ENCODE assay signal across 1 cellular context in the genomic region with DNA sequence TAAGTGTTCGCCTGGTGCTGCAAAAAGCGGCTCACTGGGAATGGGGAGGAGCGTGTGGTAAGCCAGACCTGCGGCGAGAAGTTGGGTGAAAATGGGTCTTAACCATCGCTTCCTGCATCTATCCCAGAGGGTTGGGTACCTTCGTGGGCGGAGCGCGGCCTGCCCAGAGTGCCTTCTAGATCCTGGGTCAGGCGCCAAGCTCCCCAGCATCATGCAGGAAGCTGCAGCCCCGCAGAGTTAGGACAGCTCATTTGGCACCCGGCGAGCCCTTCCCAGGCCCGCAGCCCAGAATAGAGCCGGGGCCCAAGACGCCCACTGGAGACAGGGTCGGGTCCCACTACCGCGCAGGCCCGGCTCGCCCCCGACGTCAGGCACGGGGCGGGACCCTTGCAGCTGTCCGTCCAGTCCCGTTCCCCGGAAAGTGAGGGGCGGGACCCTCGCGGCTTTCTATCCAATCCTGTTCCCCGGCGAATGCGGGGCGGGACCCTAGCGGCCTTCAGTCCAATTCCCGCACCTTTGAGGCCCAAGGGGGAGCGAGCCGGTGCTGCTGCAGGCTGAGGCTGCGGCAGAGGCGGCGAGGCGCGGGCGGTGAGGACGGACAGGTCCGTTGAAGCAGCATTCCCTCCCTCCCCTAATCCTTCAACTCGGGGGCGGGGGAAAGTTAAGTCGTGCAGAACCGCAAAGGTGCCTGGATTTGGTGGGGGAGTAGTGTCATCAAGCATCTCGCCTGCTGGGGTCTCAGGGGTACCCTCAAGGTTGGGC.
TF ChIP-seq lines count a peak whose summit lies in the region.

A gene with protein sequence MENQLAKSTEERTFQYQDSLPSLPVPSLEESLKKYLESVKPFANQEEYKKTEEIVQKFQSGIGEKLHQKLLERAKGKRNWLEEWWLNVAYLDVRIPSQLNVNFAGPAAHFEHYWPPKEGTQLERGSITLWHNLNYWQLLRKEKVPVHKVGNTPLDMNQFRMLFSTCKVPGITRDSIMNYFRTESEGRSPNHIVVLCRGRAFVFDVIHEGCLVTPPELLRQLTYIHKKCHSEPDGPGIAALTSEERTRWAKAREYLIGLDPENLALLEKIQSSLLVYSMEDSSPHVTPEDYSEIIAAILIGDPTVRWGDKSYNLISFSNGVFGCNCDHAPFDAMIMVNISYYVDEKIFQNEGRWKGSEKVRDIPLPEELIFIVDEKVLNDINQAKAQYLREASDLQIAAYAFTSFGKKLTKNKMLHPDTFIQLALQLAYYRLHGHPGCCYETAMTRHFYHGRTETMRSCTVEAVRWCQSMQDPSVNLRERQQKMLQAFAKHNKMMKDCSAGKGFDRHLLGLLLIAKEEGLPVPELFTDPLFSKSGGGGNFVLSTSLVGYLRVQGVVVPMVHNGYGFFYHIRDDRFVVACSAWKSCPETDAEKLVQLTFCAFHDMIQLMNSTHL (plus strand): TSS at position 499 of the 762 bp plus-strand sequence. CDS start 3,405 bp downstream, outside the sequence.

TF ChIP-seq in K562, 482 proteins besides CTCF, POLR2A, EP300 and RAD21 (continued from another document):
- TF ChIP-seq TAF9B (IDR thresholded peaks at IDR 0.05; ENCODE audit: partially characterized antibody) (no peak), ZSCAN32 (CRISPR knock-in tag; IDR thresholded peaks at IDR 0.05) (no peak), ZNF436 (CRISPR knock-in tag; IDR thresholded peaks at IDR 0.05) (no peak), HNRNPL (IDR thresholded peaks at IDR 0.05; ENCODE audit: low read depth, low read length) (no peak), CTBP1 (IDR thresholded peaks at IDR 0.05; ENCODE audit: borderline replicate concordance) (peak; percentile 91), ZNF134 (CRISPR knock-in tag; conservative IDR thresholded peaks at IDR 0.05) (peak; percentile 32; the same call in 1 of the 2 replicates)
- TF ChIP-seq, protein P1, sequence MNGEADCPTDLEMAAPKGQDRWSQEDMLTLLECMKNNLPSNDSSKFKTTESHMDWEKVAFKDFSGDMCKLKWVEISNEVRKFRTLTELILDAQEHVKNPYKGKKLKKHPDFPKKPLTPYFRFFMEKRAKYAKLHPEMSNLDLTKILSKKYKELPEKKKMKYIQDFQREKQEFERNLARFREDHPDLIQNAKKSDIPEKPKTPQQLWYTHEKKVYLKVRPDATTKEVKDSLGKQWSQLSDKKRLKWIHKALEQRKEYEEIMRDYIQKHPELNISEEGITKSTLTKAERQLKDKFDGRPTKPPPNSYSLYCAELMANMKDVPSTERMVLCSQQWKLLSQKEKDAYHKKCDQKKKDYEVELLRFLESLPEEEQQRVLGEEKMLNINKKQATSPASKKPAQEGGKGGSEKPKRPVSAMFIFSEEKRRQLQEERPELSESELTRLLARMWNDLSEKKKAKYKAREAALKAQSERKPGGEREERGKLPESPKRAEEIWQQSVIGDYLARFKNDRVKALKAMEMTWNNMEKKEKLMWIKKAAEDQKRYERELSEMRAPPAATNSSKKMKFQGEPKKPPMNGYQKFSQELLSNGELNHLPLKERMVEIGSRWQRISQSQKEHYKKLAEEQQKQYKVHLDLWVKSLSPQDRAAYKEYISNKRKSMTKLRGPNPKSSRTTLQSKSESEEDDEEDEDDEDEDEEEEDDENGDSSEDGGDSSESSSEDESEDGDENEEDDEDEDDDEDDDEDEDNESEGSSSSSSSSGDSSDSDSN (IDR thresholded peaks at IDR 0.05; ENCODE audit: borderline replicate concordance in 1 of 2, low read depth in 2 of 2, low read length in 2 of 2), result peak in 1 of 2 experiments; percentile 86; a peak in 1 of 4 replicates
- TF ChIP-seq, protein P2, sequence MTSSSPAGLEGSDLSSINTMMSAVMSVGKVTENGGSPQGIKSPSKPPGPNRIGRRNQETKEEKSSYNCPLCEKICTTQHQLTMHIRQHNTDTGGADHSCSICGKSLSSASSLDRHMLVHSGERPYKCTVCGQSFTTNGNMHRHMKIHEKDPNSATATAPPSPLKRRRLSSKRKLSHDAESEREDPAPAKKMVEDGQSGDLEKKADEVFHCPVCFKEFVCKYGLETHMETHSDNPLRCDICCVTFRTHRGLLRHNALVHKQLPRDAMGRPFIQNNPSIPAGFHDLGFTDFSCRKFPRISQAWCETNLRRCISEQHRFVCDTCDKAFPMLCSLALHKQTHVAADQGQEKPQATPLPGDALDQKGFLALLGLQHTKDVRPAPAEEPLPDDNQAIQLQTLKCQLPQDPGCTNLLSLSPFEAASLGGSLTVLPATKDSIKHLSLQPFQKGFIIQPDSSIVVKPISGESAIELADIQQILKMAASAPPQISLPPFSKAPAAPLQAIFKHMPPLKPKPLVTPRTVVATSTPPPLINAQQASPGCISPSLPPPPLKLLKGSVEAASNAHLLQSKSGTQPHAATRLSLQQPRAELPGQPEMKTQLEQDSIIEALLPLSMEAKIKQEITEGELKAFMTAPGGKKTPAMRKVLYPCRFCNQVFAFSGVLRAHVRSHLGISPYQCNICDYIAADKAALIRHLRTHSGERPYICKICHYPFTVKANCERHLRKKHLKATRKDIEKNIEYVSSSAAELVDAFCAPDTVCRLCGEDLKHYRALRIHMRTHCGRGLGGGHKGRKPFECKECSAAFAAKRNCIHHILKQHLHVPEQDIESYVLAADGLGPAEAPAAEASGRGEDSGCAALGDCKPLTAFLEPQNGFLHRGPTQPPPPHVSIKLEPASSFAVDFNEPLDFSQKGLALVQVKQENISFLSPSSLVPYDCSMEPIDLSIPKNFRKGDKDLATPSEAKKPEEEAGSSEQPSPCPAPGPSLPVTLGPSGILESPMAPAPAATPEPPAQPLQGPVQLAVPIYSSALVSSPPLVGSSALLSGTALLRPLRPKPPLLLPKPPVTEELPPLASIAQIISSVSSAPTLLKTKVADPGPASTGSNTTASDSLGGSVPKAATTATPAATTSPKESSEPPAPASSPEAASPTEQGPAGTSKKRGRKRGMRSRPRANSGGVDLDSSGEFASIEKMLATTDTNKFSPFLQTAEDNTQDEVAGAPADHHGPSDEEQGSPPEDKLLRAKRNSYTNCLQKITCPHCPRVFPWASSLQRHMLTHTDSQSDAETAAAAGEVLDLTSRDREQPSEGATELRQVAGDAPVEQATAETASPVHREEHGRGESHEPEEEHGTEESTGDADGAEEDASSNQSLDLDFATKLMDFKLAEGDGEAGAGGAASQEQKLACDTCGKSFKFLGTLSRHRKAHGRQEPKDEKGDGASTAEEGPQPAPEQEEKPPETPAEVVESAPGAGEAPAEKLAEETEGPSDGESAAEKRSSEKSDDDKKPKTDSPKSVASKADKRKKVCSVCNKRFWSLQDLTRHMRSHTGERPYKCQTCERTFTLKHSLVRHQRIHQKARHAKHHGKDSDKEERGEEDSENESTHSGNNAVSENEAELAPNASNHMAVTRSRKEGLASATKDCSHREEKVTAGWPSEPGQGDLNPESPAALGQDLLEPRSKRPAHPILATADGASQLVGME (CRISPR knock-in tag; IDR thresholded peaks at IDR 0.05), result peak; percentile 95
